17 cellular contexts compared by ENCODE assay signal in genomic region chr7:140005341-140005740, GRCh38. TPM values are rescaled to one million over a fixed set of nuclear protein-coding genes. Genes with fewer than 3 reads are reported as not detected.
A peak's percentile ranks its signal among the peaks of the same experiment; 100 is the strongest.
DNase-seq lines count a peak whose midpoint lies in the region; ATAC-seq, FAIRE-seq and TF ChIP-seq lines count a peak whose summit lies in the region.
"Had no signal": no experiment of that assay in that cellular context is flagged by ENCODE, and none has a peak within 500 bp of the region (broad histone marks: within the 10 kb centered on the region; RNA-seq: fewer than 3 reads in every experiment).

No MANE protein-coding gene starts in this region.

- H3K36me3 ChIP-seq in K562 (ENCODE audit: control insufficient read depth, insufficient read depth, low read length) (no peaks in the 10 kb centered on the region), endothelial cell of umbilical vein (ENCODE audit: control insufficient read depth in 2 of 2, extremely low read depth in 1 of 2, insufficient read depth in 2 of 2, low read length in 2 of 2) (no peaks in the 10 kb centered on the region), spleen (peaks cover 0 to 62% (median 4%) of the 10 kb centered on the region in 6 donors), HepG2 (replicated peaks in 1 of 2; ENCODE audit: control insufficient read depth in 1 of 2, insufficient read depth in 2 of 2, low read length in 2 of 2) (no peaks in the 10 kb centered on the region), mucosa of descending colon (ENCODE audit: low read depth) (no peaks in the 10 kb centered on the region)
- H3K36me3 ChIP-seq: HAP-1 had no signal

- H3K79me2 ChIP-seq in K562 (ENCODE audit: control insufficient read depth, insufficient read depth, low read length) (no peaks in the 10 kb centered on the region), endothelial cell of umbilical vein (ENCODE audit: control insufficient read depth, insufficient read depth, low read length) (no peaks in the 10 kb centered on the region), HepG2 (ENCODE audit: insufficient read depth, low read length) (no peaks in the 10 kb centered on the region)

- H3K4me3 ChIP-seq in K562 (no peak overlapping the region), endothelial cell of umbilical vein (replicated peaks in 1 of 3; ENCODE audit: insufficient read depth in 1 of 3, low read depth in 1 of 3, low read length in 3 of 3) (no peak overlapping the region), spleen (no peak overlapping the region), HepG2 (replicated peaks in 1 of 3; ENCODE audit: insufficient read depth in 1 of 3, low read depth in 2 of 3, low read length in 3 of 3) (no peak overlapping the region), mucosa of descending colon (no peak overlapping the region)
- H3K4me3 ChIP-seq: HAP-1 had no signal

- ATAC-seq in K562 (peak; percentile 41), HepG2 (no peak), mucosa of descending colon (no peak)

- H3K4me2 ChIP-seq in K562 (ENCODE audit: insufficient read depth, low read length) = peak overlapping the region; percentile 33; the same call in 1 of the 2 replicates
- H3K4me2 ChIP-seq in endothelial cell of umbilical vein (ENCODE audit: insufficient read depth, low read length) = no peak overlapping the region
- no peak overlapping the region for H3K4me2 ChIP-seq in HepG2 (ENCODE audit: low read depth, low read length)

- H3K27me3 ChIP-seq in K562 (ENCODE audit: control insufficient read depth in 2 of 2, insufficient read depth in 2 of 2, low read length in 2 of 2) (peaks cover under 1 to 15% of the 10 kb centered on the region in 2 experiments; a peak in 3 of 5 replicates), endothelial cell of umbilical vein (ENCODE audit: control insufficient read depth in 2 of 2, insufficient read depth in 2 of 2, low read length in 2 of 2) (no peaks in the 10 kb centered on the region), spleen (replicated peaks in 1 of 7) (no peaks in the 10 kb centered on the region), HepG2 (ENCODE audit: control insufficient read depth in 1 of 2, insufficient read depth in 2 of 2, low read length in 2 of 2) (peaks cover 2 to 8% of the 10 kb centered on the region in 2 experiments; a peak in 4 of 5 replicates)

- no peaks in the 10 kb centered on the region for H3K9me1 ChIP-seq in K562 (ENCODE audit: control insufficient read depth, insufficient read depth, low read length)
- H3K9me1 ChIP-seq in endothelial cell of umbilical vein (replicated peaks; ENCODE audit: control insufficient read depth, extremely low read depth, insufficient read depth, low read length) = no peaks in the 10 kb centered on the region

- POLR2A ChIA-PET in K562 (lab: Yijun Ruan, JAX) = interaction anchor here (0.6 to 1.7 kb wide), 17 partner anchors 10 to 1573 kb away, joined by 3 to 13 read pairs (median 3); partner anchors contain the start of gene PARP12
- POLR2A ChIA-PET in endothelial cell of umbilical vein (lab: Charles Lee) = no interaction called here
- POLR2A ChIA-PET in HepG2 (lab: Yijun Ruan, JAX) = no interaction called here

- H3K9ac ChIP-seq in K562 (ENCODE audit: insufficient read depth in 1 of 2, low read depth in 2 of 2, low read length in 2 of 2) (no peak overlapping the region), endothelial cell of umbilical vein (replicated peaks; ENCODE audit: extremely low read depth, insufficient read depth, low read length) (no peak overlapping the region), HepG2 (ENCODE audit: insufficient read depth, low read depth, low read length) (no peak overlapping the region)

- no peak for TF ChIP-seq CTCF in K562 (IDR thresholded peaks at IDR 0.05 in 2 of 3, conservative IDR thresholded peaks at IDR 0.05 in 1 of 3; ENCODE audit: insufficient read depth in 2 of 3, low read depth in 1 of 3, low read length in 3 of 3)
- TF ChIP-seq CTCF in endothelial cell of umbilical vein (IDR thresholded peaks at IDR 0.05; ENCODE audit: extremely low read depth in 1 of 2, insufficient read depth in 1 of 2, low read depth in 1 of 2, low read length in 2 of 2) = no peak
- no peak for TF ChIP-seq CTCF in spleen (IDR thresholded peaks at IDR 0.05 in 8 of 11, conservative IDR thresholded peaks at IDR 0.05 in 3 of 11)
- TF ChIP-seq CTCF in HepG2 (CRISPR knock-in tag; IDR thresholded peaks at IDR 0.05) = no peak
- TF ChIP-seq CTCF in mucosa of descending colon (IDR thresholded peaks at IDR 0.05) = no peak

- no peak overlapping the region for H3K27ac ChIP-seq in K562 (ENCODE audit: extremely low read depth, low read depth, low read length)
- no peak overlapping the region for H3K27ac ChIP-seq in endothelial cell of umbilical vein (ENCODE audit: insufficient read depth, low read depth, low read length)
- H3K27ac ChIP-seq in spleen = no peak overlapping the region
- H3K27ac ChIP-seq in HepG2 (ENCODE audit: extremely low read length, insufficient read depth, low read length) = no peak overlapping the region

- 0 out of 2 replicates have a peak, but pooled peaks cover 2% of the 10 kb centered on the region for H4K20me1 ChIP-seq in K562 (replicated peaks; ENCODE audit: control insufficient read depth, insufficient read depth, low read length)
- H4K20me1 ChIP-seq in endothelial cell of umbilical vein (replicated peaks; ENCODE audit: control insufficient read depth, extremely low read depth, insufficient read depth, low read length) = no peaks in the 10 kb centered on the region
- no peaks in the 10 kb centered on the region for H4K20me1 ChIP-seq in HepG2 (ENCODE audit: insufficient read depth, low read length)

- DNase-seq in K562 (ENCODE audit: extremely low read depth in 1 of 4, low spot score in 3 of 4) (peak in 2 of 4 experiments; percentile 53 to 73), endothelial cell of umbilical vein (ENCODE audit: low read depth, low spot score) (no peak), posterior vena cava (ENCODE audit: low spot score) (peak; percentile 25), spleen (peak; percentile 18), HepG2 (ENCODE audit: low spot score) (no peak), mucosa of descending colon (no peak), COR-L47 (lab: John Stamatoyannopoulos, UW) (no peak)
- DNase-seq: C1 segment of cervical spinal cord; CD4-positive, alpha-beta memory T cell; DMS153; DND-41; GOT3 had no signal

- CTCF ChIA-PET in K562 (lab: Yijun Ruan, JAX; ENCODE audit: low intra/inter-chr PET ratio) = interaction anchor here (1.6 to 3.9 kb wide), 2 partner anchors 360 to 386 kb away, joined by 5 to 42 read pairs; no protein-coding TSS in a partner anchor
- CTCF ChIA-PET in endothelial cell of umbilical vein (lab: Charles Lee) = interaction anchor here (0.5 to 12.2 kb wide), 16 partner anchors 11 to 571 kb away, joined by 3 to 233 read pairs (median 4); no protein-coding TSS in a partner anchor
- CTCF ChIA-PET in HepG2 (lab: Yijun Ruan, JAX; ENCODE audit: low intra/inter-chr PET ratio, low total read pairs) = no interaction called here

- H3K4me1 ChIP-seq in K562 (replicated peaks in 1 of 2; ENCODE audit: control insufficient read depth in 2 of 2, insufficient read depth in 2 of 2, low read length in 2 of 2) = peaks cover 10 to 11% of the 10 kb centered on the region in 2 experiments; a peak in 4 of 5 replicates
- H3K4me1 ChIP-seq in endothelial cell of umbilical vein (ENCODE audit: control insufficient read depth, extremely low read depth, insufficient read depth, low read length) = no peaks in the 10 kb centered on the region
- H3K4me1 ChIP-seq in spleen = peaks cover 0 to 6% (median 4%) of the 10 kb centered on the region in 6 donors
- H3K4me1 ChIP-seq in HepG2 (ENCODE audit: insufficient read depth, low read length) = peaks cover 28% of the 10 kb centered on the region
- no peaks in the 10 kb centered on the region for H3K4me1 ChIP-seq in mucosa of descending colon (ENCODE audit: low read depth)
- H3K4me1 ChIP-seq: Caco-2, HAP-1 had no signal

- BruUV-seq in K562 (replicated peaks; lab: Mats Ljungman, UMichigan) (no TSS peak), endothelial cell of umbilical vein (replicated peaks; lab: Mats Ljungman, UMichigan) (no TSS peak), HepG2 (replicated peaks; lab: Mats Ljungman, UMichigan) (no TSS peak)

- TF ChIP-seq RAD21 in K562 (CRISPR knock-in tag; conservative IDR thresholded peaks at IDR 0.05 in 1 of 2, IDR thresholded peaks at IDR 0.05 in 1 of 2) (no peak), HepG2 (CRISPR knock-in tag; IDR thresholded peaks at IDR 0.05) (no peak)

- H2AFZ ChIP-seq in K562 (ENCODE audit: low read depth, low read length) = no peak overlapping the region
- H2AFZ ChIP-seq in endothelial cell of umbilical vein (ENCODE audit: low read depth, low read length) = no peak overlapping the region
- no peak overlapping the region for H2AFZ ChIP-seq in HepG2 (ENCODE audit: low read length)

- TF ChIP-seq POLR2A in K562 (conservative IDR thresholded peaks at IDR 0.05) (no peak), endothelial cell of umbilical vein (IDR thresholded peaks at IDR 0.05; ENCODE audit: low read depth, low read length) (no peak), spleen (IDR thresholded peaks at IDR 0.05) (no peak), HepG2 (IDR thresholded peaks at IDR 0.05; ENCODE audit: insufficient read depth in 1 of 2, low read depth in 2 of 2, low read length in 2 of 2) (no peak)

- no peaks in the 10 kb centered on the region for H3K9me3 ChIP-seq in K562 (replicated peaks; ENCODE audit: control insufficient read depth, insufficient read depth, low read depth, low read length)
- no peaks in the 10 kb centered on the region for H3K9me3 ChIP-seq in endothelial cell of umbilical vein (replicated peaks; ENCODE audit: control insufficient read depth, insufficient read depth, low read length)
- H3K9me3 ChIP-seq in spleen = no peaks in the 10 kb centered on the region
- no peaks in the 10 kb centered on the region for H3K9me3 ChIP-seq in HepG2 (ENCODE audit: low read length)
- H3K9me3 ChIP-seq in mucosa of descending colon = no peaks in the 10 kb centered on the region
- H3K9me3 ChIP-seq: Caco-2, HAP-1 had no signal

- intact Hi-C loops in K562 (cut with micrococcal nuclease) = loop anchor here (2.0 to 5.0 kb wide), 3 partner anchors 169 to 647 kb away; no protein-coding TSS in a partner anchor
- intact Hi-C loops in endothelial cell of umbilical vein (cut with micrococcal nuclease) = loop anchor here (2.0 kb wide), 1 partner anchor 55 kb away; no protein-coding TSS in a partner anchor
- intact Hi-C loops in posterior vena cava (cut with DNase I) = loop anchor here in 1 of 2 donors (10.0 kb wide), 1 partner anchor 501 kb away; no protein-coding TSS in a partner anchor
- intact Hi-C loops in spleen (cut with DNase I; ENCODE audit: low total_unique reads) = loop anchor here (10.0 kb wide), 1 partner anchor 391 kb away; no protein-coding TSS in a partner anchor
- intact Hi-C loops in HepG2 (cut with micrococcal nuclease; ENCODE audit: unreplicated experiment) = loop anchor here (1.0 to 5.0 kb wide), 3 partner anchors 72 to 338 kb away; no protein-coding TSS in a partner anchor
- intact Hi-C loops in mucosa of descending colon (cut with DNase I, micrococcal nuclease) = loop anchor here in 1 of 2 donors (10.0 kb wide), 2 partner anchors 231 to 391 kb away; partner anchors contain the start of gene HIPK2

- in situ Hi-C loops in K562 (cut with MboI) (no loop called here), HepG2 (cut with HindIII; ENCODE audit: extremely low pct_ligation_motif_present, low pct_unique_long_range_greater_than_20kb) (loop anchor here (10.0 kb wide), 2 partner anchors 391 to 511 kb away; no protein-coding TSS in a partner anchor)

- WGBS in K562 (ENCODE audit: insufficient coverage, low coverage, missing lambda C conversion rate) = 21% methylated on average over 7 of the region's 7 CpGs
- 86 to 94% (median 91%) methylated on average over 7 of the region's 7 CpGs for WGBS in spleen, 5 donors
- 52% methylated on average over 7 of the region's 7 CpGs for WGBS in HepG2 (ENCODE audit: low lambda C conversion rate)

- FAIRE-seq in K562 (lab: Jason Lieb, UNC) (no peak), endothelial cell of umbilical vein (lab: Jason Lieb, UNC) (peak; percentile 8), HepG2 (lab: Jason Lieb, UNC) (no peak)
- FAIRE-seq: G401.6, GM12892, H54 had no signal

- dilution Hi-C loops in endothelial cell of umbilical vein (cut with MboI; ENCODE audit: extremely low pct_ligation_motif_present, low sequenced_read_pairs) = loop anchor here (25.0 kb wide), 1 partner anchor 393 kb away; no protein-coding TSS in a partner anchor

- TF ChIP-seq EP300 in K562 (IDR thresholded peaks at IDR 0.05; ENCODE audit: low read length) (no peak), HepG2 (IDR thresholded peaks at IDR 0.05; ENCODE audit: low read depth in 2 of 2, low read length in 2 of 2) (no peak), HepG2 (CRISPR knock-in tag; IDR thresholded peaks at IDR 0.05; ENCODE audit: borderline replicate concordance) (no peak)

RNA-seq across cellular contexts. Expression of gene PARP12, which starts 57.4 kb away (rescaled TPM):
- 109 and 119 TPM in 2 replicates for total RNA-seq in K562 (2011; cell fraction: chromatin; rRNA removed; ENCODE audit: low replicate concordance)
- 57.4 and 59.0 TPM in 2 replicates for total RNA-seq in K562 (2011; cell fraction: nucleolus; rRNA removed)
- 88.5 and 107 TPM in 2 replicates for total RNA-seq in K562 (2011; cell fraction: nucleoplasm; rRNA removed)
- 20.4 and 25.7 TPM in 2 replicates for total RNA-seq in K562 (2014; rRNA removed)
- 20.6 and 23.5 TPM in 2 replicates for total RNA-seq in K562 (2014; rRNA removed; fragmentation: Illumina TruSeq; extraction: Trizol)
- 22.1 and 23.4 TPM in 2 replicates for total RNA-seq in K562 (2015; rRNA removed; fragmentation: Illumina TruSeq; extraction: Trizol)
- total RNA-seq in K562 (2021) = 23.3 and 25.5 TPM in 2 replicates
- polyA plus RNA-seq in K562 (2011; rRNA removed) = 35.6 and 40.4 TPM in 2 replicates
- 26.6 and 44.3 TPM in 2 replicates for polyA plus RNA-seq in K562 (2011; cell fraction: cytosol; rRNA removed)
- 108 and 147 TPM in 2 replicates for polyA plus RNA-seq in K562 (2011; cell fraction: nucleus; rRNA removed)
- 18.4 and 26.4 TPM in 2 replicates for polyA plus RNA-seq in K562 (2012)
- polyA plus RNA-seq in K562 (2014; fragmentation: Illumina TruSeq; extraction: Trizol) = 24.7 and 27.7 TPM in 2 replicates
- 1 to 10 TPM; 4.6 to 7.1 TPM for polyA plus RNA-seq in K562 (2014; fragmentation: Nextera tagmentation; extraction: Ambion mirVana)
- polyA plus RNA-seq in K562 (2014; rRNA removed) = 21.4 and 23.9 TPM in 2 replicates
- 33.4 and 43.2 TPM in 2 replicates for polyA minus RNA-seq in K562 (2011; rRNA and poly(A)+ RNA removed)
- 21.9 and 24.1 TPM in 2 replicates for polyA minus RNA-seq in K562 (2011; cell fraction: cytosol; rRNA and poly(A)+ RNA removed)
- polyA minus RNA-seq in K562 (2011; cell fraction: nucleus; rRNA and poly(A)+ RNA removed) = 31.2 and 37.2 TPM in 2 replicates
- total RNA-seq in endothelial cell of umbilical vein = 52.2 and 65.4 TPM in 2 replicates
- polyA plus RNA-seq in endothelial cell of umbilical vein = 83.2 and 89.1 TPM in 2 replicates
- polyA plus RNA-seq in endothelial cell of umbilical vein (2011; cell fraction: cytosol; rRNA removed) = 62.3 and 62.8 TPM in 2 replicates
- 147 and 151 TPM in 2 replicates for polyA plus RNA-seq in endothelial cell of umbilical vein (2011; cell fraction: nucleus; rRNA removed)
- polyA plus RNA-seq in endothelial cell of umbilical vein (2012) = 51.6 and 58.8 TPM in 2 replicates
- polyA minus RNA-seq in endothelial cell of umbilical vein = 71.4 and 86.8 TPM in 2 replicates
- 30.9 TPM for polyA minus RNA-seq in endothelial cell of umbilical vein (2011; cell fraction: cytosol; rRNA and poly(A)+ RNA removed)
- 59.9 and 68.6 TPM in 2 replicates for polyA minus RNA-seq in endothelial cell of umbilical vein (2011; cell fraction: nucleus; rRNA and poly(A)+ RNA removed)
- total RNA-seq in posterior vena cava = 10 to 100 TPM; 27.7 to 35.3 TPM
- 100 to 1,000 TPM in 1 of 7 donors, 10 to 100 TPM in 6; 60.8 to 101 (median 77.5) TPM for total RNA-seq in spleen
- polyA plus RNA-seq in spleen = 10 to 100 TPM; 26.9 to 68.4 (median 59.2) TPM
- total RNA-seq in HepG2 (2016; rRNA removed; fragmentation: Illumina TruSeq; extraction: Trizol) = 15.5 and 16.2 TPM in 2 replicates
- 5.1 and 6.0 TPM in 2 replicates for total RNA-seq in HepG2 (2016; cell fraction: cytosol; rRNA removed; fragmentation: Illumina TruSeq; extraction: Trizol; ENCODE audit: low read depth)
- total RNA-seq in HepG2 (2016; cell fraction: insoluble cytoplasmic fraction; rRNA removed; fragmentation: Illumina TruSeq; extraction: Trizol) = 14.9 and 16.1 TPM in 2 replicates
- total RNA-seq in HepG2 (2016; cell fraction: membrane; rRNA removed; fragmentation: Illumina TruSeq; extraction: Trizol) = 7.8 TPM in 2 replicates
- 20.8 and 22.4 TPM in 2 replicates for total RNA-seq in HepG2 (2016; cell fraction: nucleus; rRNA removed; fragmentation: Illumina TruSeq; extraction: Trizol)
- polyA plus RNA-seq in HepG2 (2011; rRNA removed) = 35.2 and 37.1 TPM in 2 replicates
- 22.5 and 24.9 TPM in 2 replicates for polyA plus RNA-seq in HepG2 (2011; cell fraction: cytosol; rRNA removed)
- polyA plus RNA-seq in HepG2 (2011; cell fraction: nucleus; rRNA removed) = 82.0 and 93.9 TPM in 2 replicates
- 18.0 and 20.0 TPM in 2 replicates for polyA plus RNA-seq in HepG2 (2012)
- 1.4 and 1.5 TPM in 2 replicates for polyA plus RNA-seq in HepG2 (2016; cell fraction: cytosol; fragmentation: Illumina TruSeq; extraction: Trizol; ENCODE audit: low read depth)
- polyA plus RNA-seq in HepG2 (2016; cell fraction: insoluble cytoplasmic fraction; fragmentation: Illumina TruSeq; extraction: Trizol; ENCODE audit: low read depth) = 13.9 and 16.3 TPM in 2 replicates
- polyA plus RNA-seq in HepG2 (2016; cell fraction: membrane; fragmentation: Illumina TruSeq; extraction: Trizol; ENCODE audit: low read depth) = 4.4 and 4.5 TPM in 2 replicates
- 31.0 and 39.2 TPM in 2 replicates for polyA plus RNA-seq in HepG2 (2016; cell fraction: nucleus; fragmentation: Illumina TruSeq; extraction: Trizol; ENCODE audit: insufficient read depth, low read depth)
- 52.9 and 70.5 TPM in 2 replicates for polyA minus RNA-seq in HepG2 (2011; rRNA and poly(A)+ RNA removed; ENCODE audit: low replicate concordance)
- 23.5 and 23.8 TPM in 2 replicates for polyA minus RNA-seq in HepG2 (2011; cell fraction: cytosol; rRNA and poly(A)+ RNA removed)
- 46.7 and 57.6 TPM in 2 replicates for polyA minus RNA-seq in HepG2 (2011; cell fraction: nucleus; rRNA and poly(A)+ RNA removed)
- 10 to 100 TPM; 55.7 to 77.0 (median 61.8) TPM for total RNA-seq in mucosa of descending colon

Comparison
In these comparisons a context has a peak if more than half of its experiments do, and no peak if none do; other contexts are left out.
1. DNase-seq: peak in posterior vena cava (single experiment) and spleen (single experiment); none in endothelial cell of umbilical vein (single experiment), HepG2 (single experiment), mucosa of descending colon (0 of 3) and COR-L47 (single experiment).
2. Of the 241 proteins assayed by ChIP-seq in both HepG2 and K562: peak only in HepG2: none; only in K562: ZNF512; in both: none; in neither: 240.